Comparison of ENCODE assay signal across 9 cellular contexts in the genomic region with DNA sequence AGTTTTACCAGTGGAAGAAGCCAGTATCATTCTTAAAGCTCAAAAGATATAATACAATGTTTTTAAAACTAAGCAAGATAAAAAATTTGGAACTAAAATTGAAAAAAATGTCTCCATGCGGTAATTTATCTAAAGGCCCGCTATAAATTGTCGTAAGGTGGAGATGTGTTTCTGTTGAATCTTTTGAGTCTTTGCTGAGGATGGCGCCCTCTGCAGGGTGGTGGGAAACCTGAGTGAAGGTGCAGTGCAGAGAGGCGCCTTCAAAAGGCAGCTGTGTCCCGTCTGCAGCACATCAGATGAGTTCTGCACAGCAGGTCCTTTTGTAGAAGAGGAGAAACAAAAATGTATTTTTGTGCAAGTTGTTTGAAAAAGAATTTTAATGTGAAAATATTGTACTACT. TPM values are rescaled to one million over a fixed set of nuclear protein-coding genes. Genes with fewer than 3 reads are reported as not detected.
DNase-seq lines count a peak whose midpoint lies in the region; ATAC-seq and TF ChIP-seq lines count a peak whose summit lies in the region.
"Had no signal": no experiment of that assay in that cellular context is flagged by ENCODE, and none has a peak within 500 bp of the region (broad histone marks: within the 10 kb centered on the region; RNA-seq: fewer than 3 reads in every experiment).

No MANE protein-coding gene starts in this region.

- TF ChIP-seq CTCF in heart left ventricle (IDR thresholded peaks at IDR 0.05): peak in 10 of 12 donors; percentile 12 to 50 (median 35)
- peak in 4 of 6 experiments; percentile 24 to 49 (median 42) for TF ChIP-seq CTCF in Peyer's patch (IDR thresholded peaks at IDR 0.05)
- peak in 5 of 6 experiments; percentile 9 to 46 (median 17) for TF ChIP-seq CTCF in esophagus squamous epithelium (IDR thresholded peaks at IDR 0.05)
- TF ChIP-seq CTCF in type B pancreatic cell (conservative IDR thresholded peaks at IDR 0.05): peak; percentile 66

- no peaks in the 10 kb centered on the region for H3K9me3 ChIP-seq in heart left ventricle
- no peaks in the 10 kb centered on the region for H3K9me3 ChIP-seq in Peyer's patch
- no peaks in the 10 kb centered on the region for H3K9me3 ChIP-seq in esophagus squamous epithelium
- H3K9me3 ChIP-seq: SJSA1 had no signal

- no peaks in the 10 kb centered on the region for H3K9me3 Mint-ChIP-seq in type B pancreatic cell

- H3K27ac ChIP-seq in heart left ventricle (peak overlapping the region in 3 of 12 donors; percentile 74 to 82 (median 80)), Peyer's patch (no peak overlapping the region), esophagus squamous epithelium (no peak overlapping the region)
- H3K27ac ChIP-seq: SJSA1 had no signal

- peaks cover 49% of the 10 kb centered on the region for H3K36me3 Mint-ChIP-seq in type B pancreatic cell

- H3K36me3 ChIP-seq in heart left ventricle (peaks cover 0 to 88% (median 62%) of the 10 kb centered on the region in 9 donors), Peyer's patch (peaks cover 0 to 54% (median 0%) of the 10 kb centered on the region in 3 donors), esophagus squamous epithelium (peaks cover 0 to 91% (median 19%) of the 10 kb centered on the region in 3 donors)

- H3K4me1 Mint-ChIP-seq in type B pancreatic cell (ENCODE audit: unreplicated experiment): peaks cover 30% of the 10 kb centered on the region

- intact Hi-C loops in heart left ventricle (cut with DNase I): loop anchor here in 1 of 10 donors (5.0 kb wide), 1 partner anchor 69 kb away; no protein-coding TSS in a partner anchor
- intact Hi-C loops in left cardiac atrium (cut with DNase I): no loop called here
- intact Hi-C loops in esophagus squamous epithelium (cut with DNase I): no loop called here

- no peaks in the 10 kb centered on the region for H3K27me3 Mint-ChIP-seq in type B pancreatic cell

- 61 to 89% (median 83%) methylated on average over 6 of the region's 6 CpGs for WGBS in heart left ventricle, 4 donors
- WGBS in esophagus squamous epithelium, 2 donors: 63 to 82% methylated on average over 6 of the region's 6 CpGs

- ATAC-seq in heart left ventricle (no peak), left cardiac atrium (no peak), HG03565 (IDR thresholded peaks at IDR 0.05; ENCODE audit: unreplicated experiment) (no peak)

- DNase-seq in heart left ventricle (no peak), left cardiac atrium (no peak), Peyer's patch (peak in 1 of 3 donors; percentile 69), esophagus squamous epithelium (lab: John Stamatoyannopoulos, UW) (no peak), type B pancreatic cell (ENCODE audit: extremely low spot score, unreplicated experiment) (no peak), GM19238 (ENCODE audit: insufficient read length, low spot score) (no peak), SIG-M5 treated with dmso at 0.1 percent for 504 hours (lab: John Stamatoyannopoulos, UW; ENCODE audit: unreplicated experiment) (no peak)

- H3K27me3 ChIP-seq in heart left ventricle (no peaks in the 10 kb centered on the region), Peyer's patch (no peaks in the 10 kb centered on the region), esophagus squamous epithelium (no peaks in the 10 kb centered on the region)
- H3K27me3 ChIP-seq: SJSA1 had no signal

- TF ChIP-seq POLR2A in heart left ventricle (IDR thresholded peaks at IDR 0.05) (no peak), Peyer's patch (IDR thresholded peaks at IDR 0.05) (no peak), esophagus squamous epithelium (IDR thresholded peaks at IDR 0.05) (no peak)

- no peak overlapping the region for H3K4me3 Mint-ChIP-seq in type B pancreatic cell

- H3K4me1 ChIP-seq in heart left ventricle (peaks cover 0 to 39% (median 7%) of the 10 kb centered on the region in 12 donors), Peyer's patch (peaks cover 0 to 23% (median 0%) of the 10 kb centered on the region in 4 donors), esophagus squamous epithelium (no peaks in the 10 kb centered on the region)

- no peak overlapping the region for H3K27ac Mint-ChIP-seq in type B pancreatic cell

- H3K4me3 ChIP-seq in heart left ventricle (no peak overlapping the region), Peyer's patch (no peak overlapping the region), esophagus squamous epithelium (no peak overlapping the region)
- H3K4me3 ChIP-seq: SJSA1 had no signal

RNA-seq across cellular contexts. Expression of a gene that starts 29.4 kb away (rescaled TPM):
- total RNA-seq in heart left ventricle (under 1 TPM in 4 of 9 donors, not detected in 5; 0.11 to 0.29 (median 0.21) TPM), left cardiac atrium (under 1 TPM; 0.34 to 0.44 TPM), Peyer's patch (not detected), esophagus squamous epithelium (under 1 TPM in 1 of 4 donors, not detected in 3; 0.26 TPM), type B pancreatic cell (ENCODE audit: low replicate concordance) (not detected in 2 replicates)
- under 1 TPM; 0.12 to 0.15 TPM for polyA plus RNA-seq in heart left ventricle
- total RNA-seq: SJSA1 had no signal
